In genomic region chr2:178266445-178266844, GRCh38 we compare ENCODE assay signal across 19 cellular contexts.
"Had no signal": no experiment of that assay in that cellular context is flagged by ENCODE, and none has a peak within 500 bp of the region (broad histone marks: within the 10 kb centered on the region; RNA-seq: fewer than 3 reads in every experiment).

No MANE protein-coding gene starts in this region.

- H3K9me3 Mint-ChIP-seq: activated CD8-positive, alpha-beta T cell treated with anti-CD3 and anti-CD28 coated beads for 36 hours; activated T-cell treated with anti-CD3 and anti-CD28 coated beads, Interleukin-2, amount 50 U/mL, for 4 hours; endodermal cell; naive thymus-derived CD4-positive, alpha-beta T cell; stimulated activated naive CD8-positive, alpha-beta T cell treated with anti-CD3 and anti-CD28 coated beads, Interleukin-15, Interleukin-2, amounts not matched to agents 100 ng/mL and 50 ng/mL, for 24 hours; type B pancreatic cell; WTC11 had no signal

- H3K36me3 ChIP-seq: neutrophil, right atrium auricular region, suprapubic skin had no signal

- H3K27ac Mint-ChIP-seq: activated CD8-positive, alpha-beta T cell treated with anti-CD3 and anti-CD28 coated beads for 36 hours; endodermal cell; naive thymus-derived CD4-positive, alpha-beta T cell; stimulated activated naive CD8-positive, alpha-beta T cell treated with anti-CD3 and anti-CD28 coated beads, Interleukin-15, Interleukin-2, amounts not matched to agents 100 ng/mL and 50 ng/mL, for 24 hours; type B pancreatic cell had no signal

- H3K9me3 ChIP-seq: neutrophil, right atrium auricular region, suprapubic skin had no signal

- DNase-seq: activated CD4-positive, alpha-beta T cell treated with anti-CD3 and anti-CD28 coated beads for 4 hours; activated CD8-positive, alpha-beta T cell treated with anti-CD3 and anti-CD28 coated beads for 36 hours; activated effector memory CD4-positive, alpha-beta T cell treated with Interleukin-2 at 50 U/mL for 16 hours; activated naive CD4-positive, alpha-beta T cell treated with anti-CD3 and anti-CD28 coated beads, Interleukin-2, amount 50 U/mL, for 16 hours; activated T-cell treated with anti-CD3 and anti-CD28 coated beads, Interleukin-2, amount 50 U/mL, for 4 hours; endodermal cell; erythroblast; islet precursor cell; naive thymus-derived CD4-positive, alpha-beta T cell; posterior cingulate gyrus had no signal

- H3K4me3 ChIP-seq: dorsolateral prefrontal cortex, hepatocyte, right atrium auricular region, skin epidermis, suprapubic skin had no signal

- ATAC-seq: activated CD8-positive, alpha-beta T cell treated with anti-CD3 and anti-CD28 coated beads for 36 hours; activated T-cell treated with anti-CD3 and anti-CD28 coated beads, Interleukin-2, amount 50 U/mL, for 4 hours; naive thymus-derived CD4-positive, alpha-beta T cell; WTC11 had no signal

- H3K36me3 Mint-ChIP-seq: naive thymus-derived CD4-positive, alpha-beta T cell; type B pancreatic cell; WTC11 had no signal

- H3K4me3 Mint-ChIP-seq: activated CD8-positive, alpha-beta T cell treated with anti-CD3 and anti-CD28 coated beads for 36 hours; activated T-cell treated with anti-CD3 and anti-CD28 coated beads, Interleukin-2, amount 50 U/mL, for 4 hours; endodermal cell; naive thymus-derived CD4-positive, alpha-beta T cell; stimulated activated naive CD8-positive, alpha-beta T cell treated with anti-CD3 and anti-CD28 coated beads, Interleukin-15, Interleukin-2, amounts not matched to agents 100 ng/mL and 50 ng/mL, for 24 hours; type B pancreatic cell; WTC11 had no signal

- H3K27ac ChIP-seq: hepatocyte, neutrophil, right atrium auricular region, skin epidermis, suprapubic skin had no signal

- H3K4me1 Mint-ChIP-seq: naive thymus-derived CD4-positive, alpha-beta T cell had no signal

- H3K27me3 Mint-ChIP-seq: type B pancreatic cell had no signal

- H3K27me3 ChIP-seq: dorsolateral prefrontal cortex, hepatocyte, neutrophil, right atrium auricular region, suprapubic skin had no signal
